Comparison of ENCODE assay signal across 36 cellular contexts in the genomic region with DNA sequence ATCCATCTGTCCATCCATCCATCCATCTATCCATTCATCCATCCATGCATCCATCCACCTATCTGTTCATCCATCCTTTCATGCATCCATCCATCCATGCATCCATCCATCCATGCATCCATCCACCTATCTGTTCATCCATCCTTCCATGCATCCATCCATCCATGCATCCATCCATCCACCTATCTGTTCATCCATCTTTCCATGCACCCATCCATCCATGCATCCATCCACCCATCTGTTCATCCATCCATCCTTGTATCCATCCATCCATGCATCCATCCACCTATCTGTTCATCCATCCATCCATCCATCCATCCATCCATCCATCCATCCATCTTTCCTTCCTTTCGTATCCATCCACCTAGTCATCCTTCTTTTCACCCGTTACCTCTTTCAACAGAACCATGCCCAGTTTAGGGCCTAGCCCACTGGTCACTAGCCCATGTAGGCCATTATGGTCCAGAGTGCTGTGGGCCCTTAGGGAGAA.
DNase-seq lines count a peak whose midpoint lies in the region; ATAC-seq, FAIRE-seq and TF ChIP-seq lines count a peak whose summit lies in the region.
"Had no signal": no experiment of that assay in that cellular context is flagged by ENCODE, and none has a peak within 500 bp of the region (broad histone marks: within the 10 kb centered on the region; RNA-seq: fewer than 3 reads in every experiment).

No MANE protein-coding gene starts in this region.

- 100% methylated on average over 2 of the region's 2 CpGs for WGBS in neuronal stem cell (ENCODE audit: extremely low coverage in 2 of 2, insufficient read length in 2 of 2, insufficient replicate concordance in 1 of 2), 2 donors
- 93 to 94% methylated on average over 2 of the region's 2 CpGs for WGBS in body of pancreas, 2 donors

- no peak overlapping the region for H2AFZ ChIP-seq in neuronal stem cell (ENCODE audit: low read length)

- ATAC-seq in GM21367 (IDR thresholded peaks at IDR 0.05; ENCODE audit: unreplicated experiment) (no peak), body of pancreas (no peak)
- ATAC-seq: A549; CD8-positive, alpha-beta T cell had no signal

- H3K4me2 ChIP-seq in BLaER1, result peak overlapping the region; percentile 59; the same call in 1 of the 2 replicates
- no peak overlapping the region for H3K4me2 ChIP-seq in neuronal stem cell (ENCODE audit: insufficient read depth, low read length, poor library complexity, severe bottlenecking)
- H3K4me2 ChIP-seq: A549 had no signal

- H3K36me3 ChIP-seq in BLaER1 (no peaks in the 10 kb centered on the region), HEK293 (ENCODE audit: control insufficient read depth in 2 of 2, insufficient read depth in 1 of 2, low read length in 2 of 2) (no peaks in the 10 kb centered on the region), neuronal stem cell (replicated peaks in 1 of 2; ENCODE audit: control insufficient read depth in 2 of 2, insufficient read depth in 2 of 2, low read length in 2 of 2) (no peaks in the 10 kb centered on the region), body of pancreas (replicated peaks in 1 of 2; ENCODE audit: insufficient read depth in 1 of 2, low read depth in 2 of 2) (no peaks in the 10 kb centered on the region)
- H3K36me3 ChIP-seq: BE2C; BLaER1 treated with 17β-estradiol and CSF1 and Interleukin-3, amounts not matched to agents 10 nM and 100 nM had no signal

- H2AK5ac ChIP-seq in neuronal stem cell (ENCODE audit: low read depth, low read length), result no peak overlapping the region

- H3K14ac ChIP-seq in neuronal stem cell (ENCODE audit: low read length), result peak overlapping the region; percentile 71

- H4K91ac ChIP-seq in neuronal stem cell (ENCODE audit: low read depth, low read length, poor library complexity), result no peak overlapping the region

- no peaks in the 10 kb centered on the region for H3K36me3 Mint-ChIP-seq in glutamatergic neuron (ENCODE audit: unreplicated experiment)
- H3K36me3 Mint-ChIP-seq: CD14-positive monocyte; CD4-positive, alpha-beta memory T cell; CD4-positive, CD25-positive, alpha-beta regulatory T cell; CD8-positive, alpha-beta memory T cell; CD8-positive, alpha-beta T cell had no signal

- DNase-seq in HTR-8/SVneo (ENCODE audit: insufficient read length, low spot score) (no peak), neuronal stem cell (ENCODE audit: low spot score) (no peak), glutamatergic neuron (no peak), body of pancreas (no peak)
- DNase-seq in stimulated activated CD4-positive, alpha-beta T cell treated with anti-CD3 and anti-CD28 coated beads, Interleukin-2, amount 100 ng/mL, for 48 hours, result no peak
- DNase-seq: 8988T; ACHN; AML-193; BE2C; C1 segment of cervical spinal cord; Caco-2; Calu3; CD4-positive, alpha-beta T cell; CD4-positive, CD25-positive, alpha-beta regulatory T cell; CD8-positive, alpha-beta memory T cell; CD8-positive, alpha-beta T cell; COR-L47; DMS 273 treated with DMSO at 0.1 percent for 48 hours; DMS153; DMS53; DMS79; DMS79 treated with DMSO at 0.1 percent for 48 hours; DND-41; EL had no signal

- no peak overlapping the region for H3K23ac ChIP-seq in neuronal stem cell (ENCODE audit: low read depth, low read length, poor library complexity)

- H3K27ac ChIP-seq in BLaER1 (no peak overlapping the region), HEK293 (ENCODE audit: extremely low read depth, low read depth, low read length) (no peak overlapping the region), neuronal stem cell (replicated peaks; ENCODE audit: low read length) (no peak overlapping the region), body of pancreas (no peak overlapping the region)
- H3K27ac ChIP-seq: 22Rv1; A549; BLaER1 treated with 17β-estradiol and CSF1 and Interleukin-3, amounts not matched to agents 10 nM and 100 nM; C4-2B had no signal

- H3K9me3 ChIP-seq in BLaER1 (no peaks in the 10 kb centered on the region), HEK293 (ENCODE audit: control insufficient read depth, insufficient read depth, low read depth, low read length) (no peaks in the 10 kb centered on the region), neuronal stem cell (replicated peaks in 1 of 2; ENCODE audit: control insufficient read depth in 2 of 2, insufficient read depth in 1 of 2, low read depth in 1 of 2, low read length in 2 of 2) (peaks cover 0 to 2% of the 10 kb centered on the region in 2 donors), body of pancreas (no peaks in the 10 kb centered on the region)
- H3K9me3 ChIP-seq: A549; BLaER1 treated with 17β-estradiol and CSF1 and Interleukin-3, amounts not matched to agents 10 nM and 100 nM; Caco-2 had no signal

- peak; percentile 38 for FAIRE-seq in HTR-8/SVneo (lab: Jason Lieb, UNC)
- FAIRE-seq: A204.1, A549, D721Med had no signal

- no peak overlapping the region for H3K18ac ChIP-seq in neuronal stem cell (ENCODE audit: low read length)

- H3K27me3 ChIP-seq in BLaER1, result no peaks in the 10 kb centered on the region
- peaks cover 0 to 14% (median 0%) of the 10 kb centered on the region in 3 experiments for H3K27me3 ChIP-seq in neuronal stem cell (ENCODE audit: control insufficient read depth in 3 of 3, insufficient read depth in 3 of 3, low read depth in 1 of 3, low read length in 3 of 3)
- no peaks in the 10 kb centered on the region for H3K27me3 ChIP-seq in body of pancreas
- H3K27me3 ChIP-seq: BE2C had no signal

- H3K4me3 Mint-ChIP-seq in glutamatergic neuron (ENCODE audit: unreplicated experiment), result no peak overlapping the region
- H3K4me3 Mint-ChIP-seq: B cell; CD14-positive monocyte; CD4-positive, alpha-beta memory T cell; CD4-positive, alpha-beta T cell; CD4-positive, CD25-positive, alpha-beta regulatory T cell; CD8-positive, alpha-beta memory T cell; CD8-positive, alpha-beta T cell had no signal

- H3K4me3 ChIP-seq in BLaER1 (no peak overlapping the region), HEK293 (ENCODE audit: low read depth, low read length) (no peak overlapping the region), neuronal stem cell (ENCODE audit: low read length in 2 of 2) (peak overlapping the region in 1 of 2 donors; percentile 44), body of pancreas (no peak overlapping the region)
- H3K4me3 ChIP-seq: A549; BLaER1 treated with 17β-estradiol and CSF1 and Interleukin-3, amounts not matched to agents 10 nM and 100 nM had no signal

- no peak overlapping the region for H2BK15ac ChIP-seq in neuronal stem cell (ENCODE audit: low read length)

- no peak for TF ChIP-seq POLR2A in body of pancreas (IDR thresholded peaks at IDR 0.05)

- H3K4me1 ChIP-seq in BLaER1 (peaks cover 65% of the 10 kb centered on the region), HEK293 (ENCODE audit: control insufficient read depth, insufficient read depth, low read length) (no peaks in the 10 kb centered on the region; the same call in 1 of the 2 replicates), neuronal stem cell (ENCODE audit: control insufficient read depth in 2 of 2, insufficient read depth in 1 of 2, low read depth in 1 of 2, low read length in 2 of 2) (peaks cover 7 to 9% of the 10 kb centered on the region in 2 donors), body of pancreas (peaks cover 13% of the 10 kb centered on the region)
- H3K4me1 ChIP-seq: A549, Caco-2 had no signal

- peaks cover 1% of the 10 kb centered on the region for H3K4me1 Mint-ChIP-seq in glutamatergic neuron (ENCODE audit: low read depth, unreplicated experiment)
- H3K4me1 Mint-ChIP-seq: B cell; CD14-positive monocyte; CD4-positive, alpha-beta memory T cell; CD4-positive, CD25-positive, alpha-beta regulatory T cell; CD8-positive, alpha-beta memory T cell had no signal

- H3K27me3 Mint-ChIP-seq in glutamatergic neuron (ENCODE audit: unreplicated experiment), result peaks cover 3% of the 10 kb centered on the region
- H3K27me3 Mint-ChIP-seq: B cell; CD4-positive, alpha-beta memory T cell; CD4-positive, alpha-beta T cell; CD4-positive, CD25-positive, alpha-beta regulatory T cell had no signal

- no peak overlapping the region for H4K8ac ChIP-seq in neuronal stem cell (ENCODE audit: low read depth, low read length)

- H3K79me1 ChIP-seq in neuronal stem cell (ENCODE audit: low read depth, low read length), result no peaks in the 10 kb centered on the region

- H3K27ac Mint-ChIP-seq in glutamatergic neuron (ENCODE audit: unreplicated experiment), result no peak overlapping the region
- H3K27ac Mint-ChIP-seq: B cell; CD14-positive monocyte; CD4-positive, alpha-beta memory T cell; CD4-positive, alpha-beta T cell; CD4-positive, CD25-positive, alpha-beta regulatory T cell; CD8-positive, alpha-beta memory T cell; CD8-positive, alpha-beta T cell had no signal

- H4K20me1 ChIP-seq in BLaER1, result peaks cover 5% of the 10 kb centered on the region; the same call in 1 of the 2 replicates

- POLR2A ChIA-PET in HEK293 (lab: Yijun Ruan, JAX), result no interaction called here

- no peak overlapping the region for H2BK120ac ChIP-seq in neuronal stem cell (ENCODE audit: low read depth, low read length)

- no peaks in the 10 kb centered on the region for H3K9me3 Mint-ChIP-seq in glutamatergic neuron (ENCODE audit: unreplicated experiment)
- H3K9me3 Mint-ChIP-seq: CD14-positive monocyte; CD4-positive, alpha-beta memory T cell; CD4-positive, alpha-beta T cell; CD8-positive, alpha-beta memory T cell; CD8-positive, alpha-beta T cell had no signal

- TF ChIP-seq CTCF in HEK293 (tag by site-specific recombination; IDR thresholded peaks at IDR 0.05) (no peak), glutamatergic neuron (IDR thresholded peaks at IDR 0.05; ENCODE audit: partially characterized antibody, unreplicated experiment) (no peak), body of pancreas (IDR thresholded peaks at IDR 0.05) (no peak)

- CTCF ChIA-PET in HEK293 (lab: Yijun Ruan, JAX), result no interaction called here

- no peak overlapping the region for H2BK5ac ChIP-seq in neuronal stem cell (ENCODE audit: low read length)

- no peak overlapping the region for H2BK12ac ChIP-seq in neuronal stem cell (ENCODE audit: low read length)

- no peak overlapping the region for H3K4ac ChIP-seq in neuronal stem cell (ENCODE audit: low read length)

- H3K9ac ChIP-seq in BLaER1 (no peak overlapping the region), neuronal stem cell (ENCODE audit: low read depth, low read length, poor library complexity) (peak overlapping the region; percentile 75)
- H3K9ac ChIP-seq: BLaER1 treated with 17β-estradiol and CSF1 and Interleukin-3, amounts not matched to agents 10 nM and 100 nM had no signal

- intact Hi-C loops in body of pancreas (cut with DNase I), result no loop called here

TF ChIP-seq in HEK293, 187 proteins besides CTCF, POLR2A, EP300 and RAD21 (continues in another document):
- TF ChIP-seq ZNF239 (tag by site-specific recombination; IDR thresholded peaks at IDR 0.05) (no peak), ZNF366 (tag by site-specific recombination; conservative IDR thresholded peaks at IDR 0.05) (peak; percentile 96)
